22 cellular contexts compared by ENCODE assay signal in the genomic region with DNA sequence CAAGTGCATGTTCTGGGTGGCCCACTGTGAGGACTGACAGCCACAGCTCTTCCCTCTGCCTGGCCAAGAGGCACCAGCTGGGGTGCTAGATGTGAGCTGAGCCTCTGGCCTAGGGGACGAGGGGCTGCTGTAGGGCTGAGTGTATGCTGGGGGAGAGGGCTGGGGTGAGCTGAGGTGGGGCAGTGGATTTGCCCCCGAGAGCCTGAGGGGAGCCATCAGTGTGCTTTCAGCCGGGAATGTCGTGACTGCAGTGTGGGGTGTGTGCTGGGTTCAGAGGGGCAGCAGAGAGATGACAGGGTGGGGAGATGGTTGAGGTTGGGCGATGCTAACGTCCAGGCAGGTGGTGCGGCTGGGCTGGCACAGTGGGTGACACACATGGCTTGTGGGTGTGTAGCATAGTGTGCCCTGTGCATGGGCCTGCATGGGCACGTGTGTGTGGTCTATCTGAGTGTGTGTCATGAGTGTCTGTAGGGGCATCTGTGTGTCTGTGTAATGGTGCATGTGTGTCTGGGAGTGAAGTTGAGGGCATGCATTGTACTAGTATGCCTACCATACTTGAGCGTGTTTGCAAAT. TPM values are rescaled to one million over a fixed set of nuclear protein-coding genes. Genes with fewer than 3 reads are reported as not detected.
"Had no signal": no experiment of that assay in that cellular context is flagged by ENCODE, and none has a peak within 500 bp of the region (broad histone marks: within the 10 kb centered on the region; RNA-seq: fewer than 3 reads in every experiment).

No MANE protein-coding gene starts in this region.

- DNase-seq: activated CD4-positive, alpha-beta memory T cell treated with anti-CD3 and anti-CD28 coated beads for 36 hours; activated effector memory CD4-positive, alpha-beta T cell treated with Interleukin-2 at 50 U/mL for 16 hours; activated naive CD8-positive, alpha-beta T cell treated with anti-CD3 and anti-CD28 coated beads, Interleukin-2, amount 50 U/mL, for 24 hours; activated T-cell treated with anti-CD3 and anti-CD28 coated beads, Interleukin-2, amount 50 U/mL, for 72 hours; effector CD4-positive, alpha-beta T cell; glutamatergic neuron; immature natural killer cell; kidney glomerular epithelial cell; left ventricle myocardium superior; midbrain; psoas muscle; stimulated activated CD4-positive, alpha-beta T cell treated with anti-CD3 and anti-CD28 coated beads, Interleukin-15, amount 100 ng/mL, for 24 hours; stimulated activated naive B cell treated with anti-CD40 and anti-IgM and Interleukin-4, amounts not matched to agents 10 μg/mL and 1 μg/mL and 100 μg/mL, for 72 hours; uterus had no signal

- H3K4me3 ChIP-seq: hepatocyte, psoas muscle, right atrium auricular region, thoracic aorta, uterus had no signal

- H3K79me2 ChIP-seq: hepatocyte had no signal

- H3K27ac ChIP-seq: hepatocyte, psoas muscle, right atrium auricular region, thoracic aorta, uterus had no signal

- H2AFZ ChIP-seq: hepatocyte had no signal

- H3K27ac Mint-ChIP-seq: activated CD4-positive, alpha-beta memory T cell treated with anti-CD3 and anti-CD28 coated beads for 36 hours; activated naive CD4-positive, alpha-beta T cell treated with anti-CD3 and anti-CD28 coated beads, Interleukin-2, amount 10 ng/mL, durations not matched to agents 7 days and 5 days; activated naive CD8-positive, alpha-beta T cell treated with anti-CD3 and anti-CD28 coated beads, Interleukin-2, amount 50 U/mL, for 24 hours; activated T-cell treated with anti-CD3 and anti-CD28 coated beads, Interleukin-2, amount 50 U/mL, for 72 hours; immature natural killer cell; nephron; stimulated activated naive B cell treated with anti-CD40 and anti-IgM and Interleukin-4, amounts not matched to agents 10 μg/mL and 1 μg/mL and 100 μg/mL, for 72 hours had no signal

- H3K36me3 ChIP-seq: right atrium auricular region, thoracic aorta, uterus had no signal

- H3K4me1 ChIP-seq: psoas muscle, right atrium auricular region, uterus had no signal

- H3K4me3 Mint-ChIP-seq: activated CD4-positive, alpha-beta memory T cell treated with anti-CD3 and anti-CD28 coated beads for 36 hours; activated naive CD4-positive, alpha-beta T cell treated with anti-CD3 and anti-CD28 coated beads, Interleukin-2, amount 10 ng/mL, durations not matched to agents 7 days and 5 days; activated naive CD8-positive, alpha-beta T cell treated with anti-CD3 and anti-CD28 coated beads, Interleukin-2, amount 50 U/mL, for 24 hours; activated T-cell treated with anti-CD3 and anti-CD28 coated beads, Interleukin-2, amount 50 U/mL, for 72 hours; immature natural killer cell; stimulated activated naive B cell treated with anti-CD40 and anti-IgM and Interleukin-4, amounts not matched to agents 10 μg/mL and 1 μg/mL and 100 μg/mL, for 72 hours had no signal

- H3K4me1 Mint-ChIP-seq: activated naive CD4-positive, alpha-beta T cell treated with anti-CD3 and anti-CD28 coated beads, Interleukin-2, amount 10 ng/mL, durations not matched to agents 7 days and 5 days; activated naive CD8-positive, alpha-beta T cell treated with anti-CD3 and anti-CD28 coated beads, Interleukin-2, amount 50 U/mL, for 24 hours; immature natural killer cell had no signal

- H3K36me3 Mint-ChIP-seq: activated CD4-positive, alpha-beta memory T cell treated with anti-CD3 and anti-CD28 coated beads for 36 hours; activated naive CD4-positive, alpha-beta T cell treated with anti-CD3 and anti-CD28 coated beads, Interleukin-2, amount 10 ng/mL, durations not matched to agents 7 days and 5 days; immature natural killer cell had no signal

- H3K9me3 Mint-ChIP-seq: activated CD4-positive, alpha-beta memory T cell treated with anti-CD3 and anti-CD28 coated beads for 36 hours; activated naive CD4-positive, alpha-beta T cell treated with anti-CD3 and anti-CD28 coated beads, Interleukin-2, amount 10 ng/mL, durations not matched to agents 7 days and 5 days; activated naive CD8-positive, alpha-beta T cell treated with anti-CD3 and anti-CD28 coated beads, Interleukin-2, amount 50 U/mL, for 24 hours; activated T-cell treated with anti-CD3 and anti-CD28 coated beads, Interleukin-2, amount 50 U/mL, for 72 hours; immature natural killer cell; nephron; stimulated activated naive B cell treated with anti-CD40 and anti-IgM and Interleukin-4, amounts not matched to agents 10 μg/mL and 1 μg/mL and 100 μg/mL, for 72 hours had no signal

- H3K27me3 ChIP-seq: right atrium auricular region, uterus had no signal

- FAIRE-seq: endometrium, frontal cortex had no signal

- H3K4me2 ChIP-seq: hepatocyte had no signal

- ATAC-seq: activated naive CD8-positive, alpha-beta T cell treated with anti-CD3 and anti-CD28 coated beads, Interleukin-2, amount 50 U/mL, for 24 hours; activated T-cell treated with anti-CD3 and anti-CD28 coated beads, Interleukin-2, amount 50 U/mL, for 72 hours; left ventricle myocardium superior; psoas muscle; stimulated activated naive B cell treated with anti-CD40 and anti-IgM and Interleukin-4, amounts not matched to agents 10 μg/mL and 1 μg/mL and 100 μg/mL, for 72 hours had no signal

- H3K9me3 ChIP-seq: psoas muscle, right atrium auricular region, thoracic aorta, uterus had no signal

RNA-seq across cellular contexts. Expression of a gene that starts 52.7 kb away (rescaled TPM):
- total RNA-seq: hepatocyte; T-helper 2 cell treated with Interferon-gamma antibody and Interleukin-4, amounts not matched to agents 100 ng/mL and 5 ng/mL, for 36 hours had no signal
